Comparison of ENCODE assay signal across 1 cellular context in genomic region chr15:47571241-47571640, GRCh38.
TF ChIP-seq lines count a peak whose summit lies in the region.

No MANE protein-coding gene starts in this region.

TF ChIP-seq in SK-N-SH treated with all-trans-retinoic acid at 6 μM for 48 hours, 23 proteins besides CTCF, POLR2A, EP300 and RAD21 (continued from another document):
- TF ChIP-seq PATZ1 (CRISPR knock-in tag; IDR thresholded peaks at IDR 0.05; ENCODE audit: borderline replicate concordance) = no peak
- TF ChIP-seq, protein P1, sequence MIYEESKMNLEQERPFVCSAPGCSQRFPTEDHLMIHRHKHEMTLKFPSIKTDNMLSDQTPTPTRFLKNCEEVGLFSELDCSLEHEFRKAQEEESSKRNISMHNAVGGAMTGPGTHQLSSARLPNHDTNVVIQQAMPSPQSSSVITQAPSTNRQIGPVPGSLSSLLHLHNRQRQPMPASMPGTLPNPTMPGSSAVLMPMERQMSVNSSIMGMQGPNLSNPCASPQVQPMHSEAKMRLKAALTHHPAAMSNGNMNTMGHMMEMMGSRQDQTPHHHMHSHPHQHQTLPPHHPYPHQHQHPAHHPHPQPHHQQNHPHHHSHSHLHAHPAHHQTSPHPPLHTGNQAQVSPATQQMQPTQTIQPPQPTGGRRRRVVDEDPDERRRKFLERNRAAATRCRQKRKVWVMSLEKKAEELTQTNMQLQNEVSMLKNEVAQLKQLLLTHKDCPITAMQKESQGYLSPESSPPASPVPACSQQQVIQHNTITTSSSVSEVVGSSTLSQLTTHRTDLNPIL (CRISPR knock-in tag; IDR thresholded peaks at IDR 0.05; ENCODE audit: low read depth) = peak; percentile 12; the same call in 1 of the 2 replicates
